Comparison of ENCODE assay signal across 14 cellular contexts in the genomic region with DNA sequence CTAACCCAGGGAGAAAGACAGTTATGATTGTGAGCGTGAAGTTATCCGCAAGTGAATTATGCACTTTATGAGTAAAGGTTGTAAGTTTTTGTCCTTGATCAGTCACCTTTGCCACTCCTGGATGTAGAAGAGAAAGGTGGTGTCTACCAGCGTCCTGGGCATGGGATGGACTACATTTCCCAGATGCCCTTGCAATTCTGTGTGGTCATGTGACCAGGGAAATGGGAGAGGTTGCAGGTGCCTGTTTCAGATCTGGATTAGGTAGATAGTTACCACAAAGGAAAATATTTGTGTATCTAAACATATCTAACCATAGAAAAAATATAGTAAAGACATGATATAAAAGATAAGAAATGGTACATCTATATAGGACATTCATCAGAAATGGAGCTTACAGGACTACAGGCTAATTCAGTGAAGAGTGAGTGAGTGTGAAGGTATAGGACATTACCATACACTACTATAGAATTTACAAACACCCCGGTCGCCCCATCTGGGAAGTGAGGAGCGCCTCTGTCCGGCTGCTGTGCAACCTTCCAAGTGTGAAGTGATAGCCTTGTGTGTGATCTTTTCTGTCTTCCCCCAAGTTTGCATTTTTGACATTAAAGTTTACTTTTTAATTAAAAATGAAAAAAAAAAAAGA. TPM values are rescaled to one million over a fixed set of nuclear protein-coding genes. Genes with fewer than 3 reads are reported as not detected.
DNase-seq lines count a peak whose midpoint lies in the region; ATAC-seq and TF ChIP-seq lines count a peak whose summit lies in the region.
"Had no signal": no experiment of that assay in that cellular context is flagged by ENCODE, and none has a peak within 500 bp of the region (broad histone marks: within the 10 kb centered on the region; RNA-seq: fewer than 3 reads in every experiment).

No MANE protein-coding gene starts in this region.

- no peak overlapping the region for H3K27ac Mint-ChIP-seq in immature natural killer cell
- H3K27ac Mint-ChIP-seq: activated CD8-positive, alpha-beta memory T cell treated with anti-CD3 and anti-CD28 coated beads, Interleukin-2, amount 10 ng/mL, durations not matched to agents 7 days and 5 days; activated naive CD8-positive, alpha-beta T cell; mesothelial cell of epicardium had no signal

- H3K4me1 Mint-ChIP-seq in immature natural killer cell = no peaks in the 10 kb centered on the region
- H3K4me1 Mint-ChIP-seq: activated CD8-positive, alpha-beta memory T cell treated with anti-CD3 and anti-CD28 coated beads, Interleukin-2, amount 10 ng/mL, durations not matched to agents 7 days and 5 days; mesothelial cell of epicardium had no signal

- peaks cover 8% of the 10 kb centered on the region; the same call in 1 of the 2 replicates for H3K27me3 ChIP-seq in HCT116 (ENCODE audit: insufficient read depth, low read length)
- H3K27me3 ChIP-seq in RWPE2 (ENCODE audit: insufficient read depth, poor library complexity, severe bottlenecking) = peaks cover 4% of the 10 kb centered on the region
- H3K27me3 ChIP-seq in tibial nerve = no peaks in the 10 kb centered on the region

- intact Hi-C loops in HCT116 (cut with micrococcal nuclease) = no loop called here

- no peaks in the 10 kb centered on the region for H3K9me2 ChIP-seq in HCT116 (ENCODE audit: insufficient read depth)

- RAD21 ChIA-PET in HCT116 (lab: Charles Lee; ENCODE audit: low non-redundant PET in 1 of 2, low total read pairs in 2 of 2, uncharacterized antibody in 2 of 2, unreplicated experiment in 2 of 2) = no interaction called here

- ATAC-seq in HCT116 (peak; percentile 98), RWPE2 (ENCODE audit: low read depth) (peak; percentile 49; the same call in 2 of the 3 replicates)
- ATAC-seq: activated CD8-positive, alpha-beta memory T cell treated with anti-CD3 and anti-CD28 coated beads, Interleukin-2, amount 10 ng/mL, durations not matched to agents 7 days and 5 days had no signal

- H3K9me3 ChIP-seq in HCT116 (ENCODE audit: control insufficient read depth in 1 of 2, insufficient read depth in 1 of 2, low read depth in 1 of 2, low read length in 2 of 2) (no peaks in the 10 kb centered on the region), RWPE2 (ENCODE audit: severe bottlenecking) (no peaks in the 10 kb centered on the region), tibial nerve (peaks cover 0 to 19% (median 0%) of the 10 kb centered on the region in 4 donors)
- H3K9me3 ChIP-seq: tibial artery had no signal

- TF ChIP-seq EP300 in tibial nerve (IDR thresholded peaks at IDR 0.05) = no peak

- no peak for TF ChIP-seq RAD21 in HCT116 (IDR thresholded peaks at IDR 0.05; ENCODE audit: low read depth)

- no peak overlapping the region for H3K27ac ChIP-seq in HCT116 (ENCODE audit: low read depth, low read length)
- no peak overlapping the region for H3K27ac ChIP-seq in RWPE2 (ENCODE audit: poor library complexity, severe bottlenecking)
- no peak overlapping the region for H3K27ac ChIP-seq in tibial nerve
- H3K27ac ChIP-seq: tibial artery had no signal

- DNase-seq in NCI-H2227 (lab: John Stamatoyannopoulos, UW; ENCODE audit: unreplicated experiment) = peak; percentile 8
- DNase-seq in NCI-H2227 treated with DMSO at 0.1 percent for 48 hours (lab: John Stamatoyannopoulos, UW) = no peak
- peak; percentile 48 for DNase-seq in HCT116 (ENCODE audit: low read depth, low spot score)
- no peak for DNase-seq in RWPE2 (ENCODE audit: low spot score)
- peak; percentile 53 for DNase-seq in iPS-NIHi7 (ENCODE audit: extremely low spot score)
- no peak for DNase-seq in immature natural killer cell
- DNase-seq in tibial nerve (ENCODE audit: low spot score in 2 of 2) = no peak
- DNase-seq in MV-4-11 (lab: John Stamatoyannopoulos, UW) = no peak
- DNase-seq: activated CD8-positive, alpha-beta memory T cell treated with anti-CD3 and anti-CD28 coated beads, Interleukin-2, amount 10 ng/mL, durations not matched to agents 7 days and 5 days; stimulated activated CD4-positive, alpha-beta T cell treated with anti-CD3 and anti-CD28 coated beads, Interleukin-12 subunit alpha, Interleukin-12 subunit beta, amount 100 ng/mL, for 4 hours; T-helper 9 cell; tibial artery had no signal

- BruUV-seq in HCT116 (replicated peaks; lab: Mats Ljungman, UMichigan) = no TSS peak

- H4K20me1 ChIP-seq in HCT116 (ENCODE audit: insufficient read depth) = no peaks in the 10 kb centered on the region

- H3K4me1 ChIP-seq in HCT116 (ENCODE audit: control insufficient read depth in 1 of 2, insufficient read depth in 2 of 2, low read length in 2 of 2) (peaks cover 0 to 3% of the 10 kb centered on the region in 2 experiments; a peak in 1 of 4 replicates), RWPE2 (ENCODE audit: insufficient read depth, poor library complexity, severe bottlenecking) (no peaks in the 10 kb centered on the region), tibial nerve (no peaks in the 10 kb centered on the region)
- H3K4me1 ChIP-seq: tibial artery had no signal

- H3K9ac ChIP-seq in HCT116 (ENCODE audit: low read length) = no peak overlapping the region

- TF ChIP-seq CTCF in HCT116 (IDR thresholded peaks at IDR 0.05 in 2 of 3, conservative IDR thresholded peaks at IDR 0.05 in 1 of 3; ENCODE audit: borderline replicate concordance in 1 of 3, insufficient read depth in 1 of 3, low read depth in 2 of 3, low read length in 2 of 3) (no peak), RWPE2 (IDR thresholded peaks at IDR 0.05; ENCODE audit: poor library complexity, severe bottlenecking) (no peak), tibial nerve (IDR thresholded peaks at IDR 0.05) (no peak)

- no peak overlapping the region for H3K4me3 Mint-ChIP-seq in immature natural killer cell
- H3K4me3 Mint-ChIP-seq: activated CD8-positive, alpha-beta memory T cell treated with anti-CD3 and anti-CD28 coated beads, Interleukin-2, amount 10 ng/mL, durations not matched to agents 7 days and 5 days; activated naive CD8-positive, alpha-beta T cell; mesothelial cell of epicardium had no signal

- POLR2A ChIA-PET in HCT116 (lab: Charles Lee) = no interaction called here

- CTCF ChIA-PET in HCT116 (lab: Charles Lee) = no interaction called here

- H2AFZ ChIP-seq in HCT116 (ENCODE audit: low read depth, low read length, poor library complexity, severe bottlenecking) = peak overlapping the region; percentile 77

- peaks cover 0 to 17% (median 1%) of the 10 kb centered on the region in 3 donors for H3K27me3 Mint-ChIP-seq in immature natural killer cell (ENCODE audit: low read depth in 3 of 3)
- H3K27me3 Mint-ChIP-seq: activated CD8-positive, alpha-beta memory T cell treated with anti-CD3 and anti-CD28 coated beads, Interleukin-2, amount 10 ng/mL, durations not matched to agents 7 days and 5 days had no signal

- TF ChIP-seq POLR2A in HCT116 (IDR thresholded peaks at IDR 0.05; ENCODE audit: borderline replicate concordance, extremely low read depth, insufficient read depth, insufficient read length) (no peak), tibial nerve (IDR thresholded peaks at IDR 0.05) (no peak)

- WGBS in tibial nerve, 2 donors = 33 to 51% methylated on average over 7 of the region's 7 CpGs

- H3K79me2 ChIP-seq in HCT116 (ENCODE audit: insufficient read depth, low read length) = no peaks in the 10 kb centered on the region

- no peak overlapping the region for H3K4me2 ChIP-seq in HCT116 (ENCODE audit: low read length)

- peaks cover 0 to 1% (median 0%) of the 10 kb centered on the region in 6 donors for H3K9me3 Mint-ChIP-seq in immature natural killer cell

- H3K36me3 Mint-ChIP-seq in immature natural killer cell = no peaks in the 10 kb centered on the region
- H3K36me3 Mint-ChIP-seq: activated CD8-positive, alpha-beta memory T cell treated with anti-CD3 and anti-CD28 coated beads, Interleukin-2, amount 10 ng/mL, durations not matched to agents 7 days and 5 days; activated naive CD8-positive, alpha-beta T cell; mesothelial cell of epicardium had no signal

- H3K36me3 ChIP-seq in HCT116 (ENCODE audit: control insufficient read depth in 1 of 2, insufficient read depth in 2 of 2, low read length in 2 of 2) (no peaks in the 10 kb centered on the region), RWPE2 (ENCODE audit: low read depth) (no peaks in the 10 kb centered on the region), tibial nerve (no peaks in the 10 kb centered on the region)
- H3K36me3 ChIP-seq: tibial artery had no signal

- H3K4me3 ChIP-seq in HCT116 (replicated peaks in 1 of 2; ENCODE audit: low read depth in 1 of 2, low read length in 2 of 2) (no peak overlapping the region), RWPE2 (ENCODE audit: severe bottlenecking) (no peak overlapping the region), tibial nerve (no peak overlapping the region)
- H3K4me3 ChIP-seq: tibial artery had no signal

TF ChIP-seq in HCT116, 20 proteins besides CTCF, POLR2A, EP300 and RAD21 (continues in another document):
- peak; percentile 41; the same call in 1 of the 2 replicates for TF ChIP-seq CBX3 (IDR thresholded peaks at IDR 0.05; ENCODE audit: low read depth)
- TF ChIP-seq, protein P1, sequence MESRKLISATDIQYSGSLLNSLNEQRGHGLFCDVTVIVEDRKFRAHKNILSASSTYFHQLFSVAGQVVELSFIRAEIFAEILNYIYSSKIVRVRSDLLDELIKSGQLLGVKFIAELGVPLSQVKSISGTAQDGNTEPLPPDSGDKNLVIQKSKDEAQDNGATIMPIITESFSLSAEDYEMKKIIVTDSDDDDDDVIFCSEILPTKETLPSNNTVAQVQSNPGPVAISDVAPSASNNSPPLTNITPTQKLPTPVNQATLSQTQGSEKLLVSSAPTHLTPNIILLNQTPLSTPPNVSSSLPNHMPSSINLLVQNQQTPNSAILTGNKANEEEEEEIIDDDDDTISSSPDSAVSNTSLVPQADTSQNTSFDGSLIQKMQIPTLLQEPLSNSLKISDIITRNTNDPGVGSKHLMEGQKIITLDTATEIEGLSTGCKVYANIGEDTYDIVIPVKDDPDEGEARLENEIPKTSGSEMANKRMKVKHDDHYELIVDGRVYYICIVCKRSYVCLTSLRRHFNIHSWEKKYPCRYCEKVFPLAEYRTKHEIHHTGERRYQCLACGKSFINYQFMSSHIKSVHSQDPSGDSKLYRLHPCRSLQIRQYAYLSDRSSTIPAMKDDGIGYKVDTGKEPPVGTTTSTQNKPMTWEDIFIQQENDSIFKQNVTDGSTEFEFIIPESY (IDR thresholded peaks at IDR 0.05; ENCODE audit: extremely low read depth, insufficient replicate concordance, low read length) = no peak

RNA-seq across cellular contexts. Expression of a gene that starts 51.6 kb away (rescaled TPM):
- total RNA-seq in HCT116 (2021; ENCODE audit: unreplicated experiment) (7.5 TPM), tibial nerve (10 to 100 TPM in 2 of 4 donors, 1 to 10 TPM in 2; 4.0 to 10.2 (median 9.3) TPM)
- polyA plus RNA-seq in HCT116 (2012) = 4.4 and 5.8 TPM in 2 replicates
- polyA plus RNA-seq in immature natural killer cell = 1 to 10 TPM in 1 of 3 donors, under 1 TPM in 1, not detected in 1; 0.12 to 1.4 TPM

Comparison
In these comparisons a context has a peak if more than half of its experiments do, and no peak if none do; other contexts are left out.
1. DNase-seq: peak in NCI-H2227 (single experiment), HCT116 (single experiment) and iPS-NIHi7 (single experiment); none in NCI-H2227 treated with DMSO at 0.1 percent for 48 hours (single experiment), RWPE2 (single experiment), immature natural killer cell (0 of 3), tibial nerve (0 of 2) and MV-4-11 (single experiment).